ENCODE assay signal across 10 cellular contexts in genomic region chr22:49768961-49769690, GRCh38. TPM values are rescaled to one million over a fixed set of nuclear protein-coding genes. Genes with fewer than 3 reads are reported as not detected.
DNase-seq lines count a peak whose midpoint lies in the region; ATAC-seq and TF ChIP-seq lines count a peak whose summit lies in the region.
"Had no signal": no experiment of that assay in that cellular context is flagged by ENCODE, and none has a peak within 500 bp of the region (broad histone marks: within the 10 kb centered on the region; RNA-seq: fewer than 3 reads in every experiment).

No MANE protein-coding gene starts in this region.

- DNase-seq in activated T-cell treated with anti-CD3 and anti-CD28 coated beads, Interleukin-2, amount 50 U/mL, for 72 hours = no peak
- DNase-seq in activated T-cell treated with anti-CD3 and anti-CD28 coated beads for 4 hours = no peak
- peak; percentile 83 for DNase-seq in chondrocyte (ENCODE audit: low spot score)
- no peak for DNase-seq in left colon
- DNase-seq in DMS53 treated with DMSO at 0.1 percent for 48 hours (lab: John Stamatoyannopoulos, UW; ENCODE audit: unreplicated experiment) = no peak
- DNase-seq: ACHN, NCI-H345 had no signal

- H3K36me3 Mint-ChIP-seq in activated T-cell treated with anti-CD3 and anti-CD28 coated beads, Interleukin-2, amount 50 U/mL, for 72 hours (ENCODE audit: insufficient read depth in 2 of 2) = peaks cover 3 to 11% of the 10 kb centered on the region in 2 donors
- H3K36me3 Mint-ChIP-seq in chondrocyte (ENCODE audit: low read depth) = peaks cover 7% of the 10 kb centered on the region
- H3K36me3 Mint-ChIP-seq in stimulated activated memory B cell treated with anti-CD40 and anti-IgM and Interleukin-4, amounts not matched to agents 10 μg/mL and 1 μg/mL and 100 μg/mL, for 72 hours = peaks cover 32% of the 10 kb centered on the region

- TF ChIP-seq CTCF in chondrocyte (IDR thresholded peaks at IDR 0.05) = no peak

- intact Hi-C loops in left colon (cut with DNase I, micrococcal nuclease) = loop anchor here in 1 of 2 donors (10.0 kb wide), 1 partner anchor 266 kb away; no protein-coding TSS in a partner anchor

- H3K4me3 Mint-ChIP-seq in activated T-cell treated with anti-CD3 and anti-CD28 coated beads, Interleukin-2, amount 50 U/mL, for 72 hours = no peak overlapping the region
- H3K4me3 Mint-ChIP-seq in chondrocyte (ENCODE audit: unreplicated experiment) = no peak overlapping the region
- no peak overlapping the region for H3K4me3 Mint-ChIP-seq in stimulated activated memory B cell treated with anti-CD40 and anti-IgM and Interleukin-4, amounts not matched to agents 10 μg/mL and 1 μg/mL and 100 μg/mL, for 72 hours

- TF ChIP-seq POLR2A in GM18505 (IDR thresholded peaks at IDR 0.05; ENCODE audit: borderline replicate concordance, extremely low read depth, insufficient read depth, insufficient read length) = no peak

- peak overlapping the region; percentile 35 for H3K27ac Mint-ChIP-seq in activated T-cell treated with anti-CD3 and anti-CD28 coated beads, Interleukin-2, amount 50 U/mL, for 72 hours
- no peak overlapping the region for H3K27ac Mint-ChIP-seq in chondrocyte (ENCODE audit: unreplicated experiment)
- no peak overlapping the region for H3K27ac Mint-ChIP-seq in stimulated activated memory B cell treated with anti-CD40 and anti-IgM and Interleukin-4, amounts not matched to agents 10 μg/mL and 1 μg/mL and 100 μg/mL, for 72 hours

- no peak for ATAC-seq in activated T-cell treated with anti-CD3 and anti-CD28 coated beads, Interleukin-2, amount 50 U/mL, for 72 hours (replicated peaks in 1 of 2)
- ATAC-seq in left colon (peak; percentile 22), GM18505 (IDR thresholded peaks at IDR 0.05; ENCODE audit: unreplicated experiment) (no peak), HG02588 (IDR thresholded peaks at IDR 0.05; ENCODE audit: unreplicated experiment) (no peak)
- peak; percentile 25 for ATAC-seq in stimulated activated memory B cell treated with anti-CD40 and anti-IgM and Interleukin-4, amounts not matched to agents 10 μg/mL and 1 μg/mL and 100 μg/mL, for 72 hours

- H3K4me1 Mint-ChIP-seq in activated T-cell treated with anti-CD3 and anti-CD28 coated beads, Interleukin-2, amount 50 U/mL, for 72 hours (ENCODE audit: low read depth) = peaks cover 14% of the 10 kb centered on the region
- peaks cover 4% of the 10 kb centered on the region for H3K4me1 Mint-ChIP-seq in chondrocyte (ENCODE audit: low read depth)
- no peaks in the 10 kb centered on the region for H3K4me1 Mint-ChIP-seq in stimulated activated memory B cell treated with anti-CD40 and anti-IgM and Interleukin-4, amounts not matched to agents 10 μg/mL and 1 μg/mL and 100 μg/mL, for 72 hours

- peaks cover 5 to 7% of the 10 kb centered on the region in 2 donors for H3K9me3 Mint-ChIP-seq in activated T-cell treated with anti-CD3 and anti-CD28 coated beads, Interleukin-2, amount 50 U/mL, for 72 hours
- peaks cover 10% of the 10 kb centered on the region for H3K9me3 Mint-ChIP-seq in chondrocyte (ENCODE audit: low read depth)
- peaks cover 12% of the 10 kb centered on the region for H3K9me3 Mint-ChIP-seq in stimulated activated memory B cell treated with anti-CD40 and anti-IgM and Interleukin-4, amounts not matched to agents 10 μg/mL and 1 μg/mL and 100 μg/mL, for 72 hours

- no peaks in the 10 kb centered on the region for H3K27me3 Mint-ChIP-seq in activated T-cell treated with anti-CD3 and anti-CD28 coated beads, Interleukin-2, amount 50 U/mL, for 72 hours (ENCODE audit: low read depth)
- no peaks in the 10 kb centered on the region for H3K27me3 Mint-ChIP-seq in chondrocyte (ENCODE audit: low read depth)
- H3K27me3 Mint-ChIP-seq in stimulated activated memory B cell treated with anti-CD40 and anti-IgM and Interleukin-4, amounts not matched to agents 10 μg/mL and 1 μg/mL and 100 μg/mL, for 72 hours = no peaks in the 10 kb centered on the region

RNA-seq across cellular contexts. Expression of gene BRD1, which starts 58.5 kb away (rescaled TPM):
- 10 to 100 TPM; 42.3 to 43.4 TPM for total RNA-seq in activated T-cell treated with anti-CD3 and anti-CD28 coated beads, Interleukin-2, amount 50 U/mL, for 72 hours
- total RNA-seq in chondrocyte = 27.7 to 29.5 TPM (median 29.5 TPM) in 3 replicates
- 10 to 100 TPM; 32.9 to 34.9 TPM for total RNA-seq in left colon

Comparison
In these comparisons a context has a peak if more than half of its experiments do, and no peak if none do; other contexts are left out.
1. ATAC-seq: peak in left colon (single experiment) and stimulated activated memory B cell treated with anti-CD40 and anti-IgM and Interleukin-4, amounts not matched to agents 10 μg/mL and 1 μg/mL and 100 μg/mL, for 72 hours (single experiment); none in activated T-cell treated with anti-CD3 and anti-CD28 coated beads, Interleukin-2, amount 50 U/mL, for 72 hours (0 of 2), GM18505 (single experiment) and HG02588 (single experiment).